ENCODE assay signal across 8 cellular contexts in the genomic region with DNA sequence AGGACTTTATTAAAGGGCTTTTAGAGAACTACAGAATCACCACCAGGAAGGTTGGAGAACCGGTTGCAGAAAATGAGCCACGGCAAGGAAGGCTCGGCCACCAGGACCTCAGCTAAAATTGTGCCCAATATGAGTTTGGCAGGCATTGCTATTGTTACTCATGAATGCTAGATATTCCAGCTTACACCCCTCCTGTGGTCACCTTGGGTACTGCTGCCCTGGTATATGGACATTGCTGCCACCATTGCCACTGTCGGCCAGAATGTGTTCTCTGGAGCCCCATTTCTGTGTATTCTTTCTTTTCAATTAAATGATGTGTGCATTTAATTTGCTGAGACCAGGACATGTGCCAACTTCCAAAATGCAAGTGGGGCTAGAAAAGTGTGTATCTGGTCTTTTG.
DNase-seq lines count a peak whose midpoint lies in the region; ATAC-seq and TF ChIP-seq lines count a peak whose summit lies in the region.

No MANE protein-coding gene starts in this region.

- H3K4me1 ChIP-seq in DOHH2 (ENCODE audit: control insufficient read depth, low read length) (no peaks in the 10 kb centered on the region), MM.1S (ENCODE audit: low read length) (no peaks in the 10 kb centered on the region)

- POLR2A ChIA-PET in activated CD4-positive, alpha-beta memory T cell treated with anti-CD3 and anti-CD28 coated beads for 36 hours (lab: Charles Lee) = no interaction called here

- H3K27me3 Mint-ChIP-seq in nephron (ENCODE audit: low read depth) = no peaks in the 10 kb centered on the region
- no peaks in the 10 kb centered on the region for H3K27me3 Mint-ChIP-seq in activated CD4-positive, alpha-beta memory T cell treated with anti-CD3 and anti-CD28 coated beads for 36 hours

- H3K27ac ChIP-seq in DOHH2 (ENCODE audit: low read depth, low read length) (no peak overlapping the region), MM.1S (ENCODE audit: low read length) (no peak overlapping the region), dorsolateral prefrontal cortex (peak overlapping the region in 26 of 59 donors; percentile 2 to 81 (median 66))

- no peak overlapping the region for H3K9ac ChIP-seq in MM.1S (ENCODE audit: low read length)

- H3K4me3 Mint-ChIP-seq in nephron = no peak overlapping the region
- no peak overlapping the region for H3K4me3 Mint-ChIP-seq in activated CD4-positive, alpha-beta memory T cell treated with anti-CD3 and anti-CD28 coated beads for 36 hours

- TF ChIP-seq CTCF in DOHH2 (IDR thresholded peaks at IDR 0.05; ENCODE audit: low read depth, low read length, poor library complexity, severe bottlenecking) (peak; percentile 27), MM.1S (IDR thresholded peaks at IDR 0.05; ENCODE audit: low read length) (peak; percentile 43), dorsolateral prefrontal cortex (IDR thresholded peaks at IDR 0.05 in 54 of 56, conservative IDR thresholded peaks at IDR 0.05 in 2 of 56; ENCODE audit: low read depth in 1 of 56, partially characterized antibody in 56 of 56) (peak in 53 of 56 donors; percentile 14 to 63 (median 42)), nephron (IDR thresholded peaks at IDR 0.05; ENCODE audit: unreplicated experiment in 3 of 3) (peak; percentile 50 to 53 (median 52))

- H3K27me3 ChIP-seq in DOHH2 (ENCODE audit: control insufficient read depth, low read length) = no peaks in the 10 kb centered on the region
- H3K27me3 ChIP-seq in MM.1S (replicated peaks; ENCODE audit: insufficient read depth, low read length) = no peaks in the 10 kb centered on the region
- no peaks in the 10 kb centered on the region for H3K27me3 ChIP-seq in dorsolateral prefrontal cortex

- CTCF ChIA-PET in activated CD4-positive, alpha-beta memory T cell treated with anti-CD3 and anti-CD28 coated beads for 36 hours (lab: Charles Lee) = no interaction called here

- intact Hi-C loops in dorsolateral prefrontal cortex (cut with DNase I) = no loop called here
- intact Hi-C loops in activated CD4-positive, alpha-beta memory T cell treated with anti-CD3 and anti-CD28 coated beads for 36 hours (cut with micrococcal nuclease) = loop anchor here (10.0 kb wide), 1 partner anchor 599 kb away; no protein-coding TSS in a partner anchor

- no peak overlapping the region for H3K4me2 ChIP-seq in DOHH2 (ENCODE audit: low read length)
- no peak overlapping the region for H3K4me2 ChIP-seq in MM.1S (ENCODE audit: low read depth, low read length)

- no peaks in the 10 kb centered on the region for H3F3A ChIP-seq in DOHH2 (ENCODE audit: control insufficient read depth, insufficient read depth)
- no peaks in the 10 kb centered on the region for H3F3A ChIP-seq in MM.1S (ENCODE audit: insufficient read depth, low read length)

- DNase-seq in MM.1S (peak; percentile 17), dorsolateral prefrontal cortex (peak in 3 of 10 donors; percentile 13 to 47 (median 37)), NCI-H1417 treated with DMSO at 0.1 percent for 48 hours (lab: John Stamatoyannopoulos, UW) (no peak)
- DNase-seq in effector CD4-positive, alpha-beta T cell = no peak
- no peak for DNase-seq in activated CD4-positive, alpha-beta memory T cell treated with anti-CD3 and anti-CD28 coated beads for 36 hours

- no peak overlapping the region for H2AFZ ChIP-seq in MM.1S (ENCODE audit: low read length)

- peak; percentile 51 for ATAC-seq in GM19467 (IDR thresholded peaks at IDR 0.05; ENCODE audit: unreplicated experiment)

- no peaks in the 10 kb centered on the region for H3K36me3 Mint-ChIP-seq in nephron (ENCODE audit: low read depth)
- no peaks in the 10 kb centered on the region for H3K36me3 Mint-ChIP-seq in activated CD4-positive, alpha-beta memory T cell treated with anti-CD3 and anti-CD28 coated beads for 36 hours

- H3K36me3 ChIP-seq in DOHH2 (ENCODE audit: control insufficient read depth, low read length) (no peaks in the 10 kb centered on the region), MM.1S (replicated peaks; ENCODE audit: insufficient read depth, low read length) (no peaks in the 10 kb centered on the region)

- no peaks in the 10 kb centered on the region for H3K9me3 ChIP-seq in DOHH2 (ENCODE audit: control insufficient read depth, insufficient read depth, low read length)
- H3K9me3 ChIP-seq in MM.1S (replicated peaks; ENCODE audit: insufficient read depth, low read length) = no peaks in the 10 kb centered on the region

- H3K4me1 Mint-ChIP-seq in nephron = no peaks in the 10 kb centered on the region
- H3K4me1 Mint-ChIP-seq in activated CD4-positive, alpha-beta memory T cell treated with anti-CD3 and anti-CD28 coated beads for 36 hours (ENCODE audit: low read depth) = no peaks in the 10 kb centered on the region

- H3K27ac Mint-ChIP-seq in nephron = no peak overlapping the region
- no peak overlapping the region for H3K27ac Mint-ChIP-seq in activated CD4-positive, alpha-beta memory T cell treated with anti-CD3 and anti-CD28 coated beads for 36 hours

- H4K20me1 ChIP-seq in DOHH2 (ENCODE audit: control insufficient read depth, insufficient read depth, low read depth, low read length) (no peaks in the 10 kb centered on the region), MM.1S (ENCODE audit: insufficient read depth, low read length) (no peaks in the 10 kb centered on the region)

- H3K9me2 ChIP-seq in DOHH2 (replicated peaks; ENCODE audit: control insufficient read depth, low read length) = no peaks in the 10 kb centered on the region
- H3K9me2 ChIP-seq in MM.1S (replicated peaks; ENCODE audit: insufficient read depth, low read length) = no peaks in the 10 kb centered on the region

- H3K79me2 ChIP-seq in DOHH2 (ENCODE audit: control insufficient read depth, low read length) = no peaks in the 10 kb centered on the region
- H3K79me2 ChIP-seq in MM.1S (ENCODE audit: low read length) = no peaks in the 10 kb centered on the region

- no peaks in the 10 kb centered on the region for H3K9me3 Mint-ChIP-seq in nephron
- H3K9me3 Mint-ChIP-seq in activated CD4-positive, alpha-beta memory T cell treated with anti-CD3 and anti-CD28 coated beads for 36 hours = peaks cover 2% of the 10 kb centered on the region

- H3K4me3 ChIP-seq in DOHH2 (ENCODE audit: low read length) (no peak overlapping the region), MM.1S (ENCODE audit: low read length) (no peak overlapping the region), dorsolateral prefrontal cortex (no peak overlapping the region)
